In the genomic region with DNA sequence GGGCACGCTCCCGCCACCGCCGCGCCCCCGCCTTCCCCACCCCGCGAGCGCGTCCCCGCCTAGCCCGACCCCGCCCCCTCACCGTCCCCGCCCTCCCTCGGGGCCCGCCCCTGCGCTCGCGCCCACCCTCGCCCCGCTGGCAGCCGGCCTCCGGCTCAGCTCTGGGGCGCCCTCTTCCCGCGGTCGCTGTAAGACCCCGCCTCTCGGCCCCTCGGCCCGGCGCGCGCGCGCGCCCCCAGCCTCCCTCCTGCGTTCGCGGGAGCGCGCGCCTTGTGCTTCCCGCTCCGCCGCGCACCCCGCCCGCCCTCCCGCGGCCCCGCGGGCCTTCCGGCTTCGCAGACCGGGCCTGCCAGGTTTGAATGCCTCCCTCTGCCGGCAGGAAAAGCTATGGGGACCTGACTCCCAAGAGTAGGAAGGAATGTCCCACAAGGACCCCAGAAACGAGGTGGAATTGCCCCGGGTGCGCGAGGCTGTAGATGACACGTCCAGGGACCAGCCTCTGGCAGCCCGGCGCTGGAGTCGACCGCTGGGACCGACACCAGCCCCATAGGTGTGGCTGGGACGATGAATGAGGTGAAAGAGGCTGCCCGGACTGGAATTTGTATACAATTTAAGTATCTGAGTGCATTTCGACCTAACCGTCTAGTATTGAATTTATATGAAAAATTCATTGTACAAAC, we compare ENCODE assay signal across 8 cellular contexts. TPM values are rescaled to one million over a fixed set of nuclear protein-coding genes. Genes with fewer than 3 reads are reported as not detected.
DNase-seq lines count a peak whose midpoint lies in the region; ATAC-seq, FAIRE-seq and TF ChIP-seq lines count a peak whose summit lies in the region.

No MANE protein-coding gene starts in this region.

- ATAC-seq in GM18909 (IDR thresholded peaks at IDR 0.05; ENCODE audit: poor library complexity, unreplicated experiment): peak; percentile 76
- peak; percentile 65 for ATAC-seq in HG03159 (IDR thresholded peaks at IDR 0.05; ENCODE audit: unreplicated experiment)
- peak; percentile 92 for ATAC-seq in WTC11

- H3K36me3 ChIP-seq in bronchial epithelial cell (ENCODE audit: control insufficient read depth, insufficient read depth, low read length): no peaks in the 10 kb centered on the region

- peak; percentile 62 for TF ChIP-seq CTCF in AG09319 (IDR thresholded peaks at IDR 0.05; ENCODE audit: low read depth, low read length)
- peak; percentile 10; the same call in 1 of the 2 replicates for TF ChIP-seq CTCF in WTC11 (IDR thresholded peaks at IDR 0.05)
- TF ChIP-seq CTCF in bronchial epithelial cell (IDR thresholded peaks at IDR 0.05; ENCODE audit: insufficient read depth, low read length, severe bottlenecking): peak; percentile 59

- H3K4me3 ChIP-seq in bronchial epithelial cell (ENCODE audit: low read depth, low read length): peak overlapping the region; percentile 87

- POLR2A ChIA-PET in WTC11 (lab: Charles Lee): interaction anchor here (0.8 to 2.3 kb wide), 4 partner anchors 46 to 438 kb away, joined by 3 to 6 read pairs (median 4); a partner anchor contains a TSS

- CTCF ChIA-PET in WTC11 (lab: Charles Lee): interaction anchor here (0.5 to 2.5 kb wide), 39 partner anchors 9 to 803 kb away, joined by 3 to 31 read pairs (median 4); a partner anchor contains a TSS

- H3K27ac Mint-ChIP-seq in WTC11: peak overlapping the region; percentile 99

- DNase-seq in AG09319 (ENCODE audit: extremely low read depth, low read depth) (peak; percentile 93), NCI-H2227 treated with DMSO at 0.1 percent for 48 hours (lab: John Stamatoyannopoulos, UW) (peak; percentile 83), WTC11 (ENCODE audit: low spot score) (peak; percentile 95), bronchial epithelial cell (ENCODE audit: low read depth) (peak; percentile 81), iris pigment epithelial cell (ENCODE audit: low read depth) (peak; percentile 96)
- peak; percentile 87 to 88 for DNase-seq in stimulated activated CD4-positive, alpha-beta T cell treated with anti-CD3 and anti-CD28 coated beads, Interleukin-12 subunit alpha, Interleukin-12 subunit beta, amount 100 ng/mL, for 24 hours (ENCODE audit: low read depth in 2 of 2)

- H3K4me1 Mint-ChIP-seq in WTC11: peaks cover 29% of the 10 kb centered on the region

- H3K4me3 Mint-ChIP-seq in WTC11: peak overlapping the region; percentile 92

- H3K27me3 Mint-ChIP-seq in WTC11 (ENCODE audit: low read depth): no peaks in the 10 kb centered on the region

- no peaks in the 10 kb centered on the region for H3K27me3 ChIP-seq in bronchial epithelial cell (ENCODE audit: control insufficient read depth, insufficient read depth, low read length)

- H3K36me3 Mint-ChIP-seq in WTC11: no peaks in the 10 kb centered on the region

- no peaks in the 10 kb centered on the region for H3K9me3 Mint-ChIP-seq in WTC11

- no peak for FAIRE-seq in bronchial epithelial cell (lab: Jason Lieb, UNC)

TF ChIP-seq in WTC11, 78 proteins besides CTCF, POLR2A, EP300 and RAD21:
- TF ChIP-seq, protein P1, sequence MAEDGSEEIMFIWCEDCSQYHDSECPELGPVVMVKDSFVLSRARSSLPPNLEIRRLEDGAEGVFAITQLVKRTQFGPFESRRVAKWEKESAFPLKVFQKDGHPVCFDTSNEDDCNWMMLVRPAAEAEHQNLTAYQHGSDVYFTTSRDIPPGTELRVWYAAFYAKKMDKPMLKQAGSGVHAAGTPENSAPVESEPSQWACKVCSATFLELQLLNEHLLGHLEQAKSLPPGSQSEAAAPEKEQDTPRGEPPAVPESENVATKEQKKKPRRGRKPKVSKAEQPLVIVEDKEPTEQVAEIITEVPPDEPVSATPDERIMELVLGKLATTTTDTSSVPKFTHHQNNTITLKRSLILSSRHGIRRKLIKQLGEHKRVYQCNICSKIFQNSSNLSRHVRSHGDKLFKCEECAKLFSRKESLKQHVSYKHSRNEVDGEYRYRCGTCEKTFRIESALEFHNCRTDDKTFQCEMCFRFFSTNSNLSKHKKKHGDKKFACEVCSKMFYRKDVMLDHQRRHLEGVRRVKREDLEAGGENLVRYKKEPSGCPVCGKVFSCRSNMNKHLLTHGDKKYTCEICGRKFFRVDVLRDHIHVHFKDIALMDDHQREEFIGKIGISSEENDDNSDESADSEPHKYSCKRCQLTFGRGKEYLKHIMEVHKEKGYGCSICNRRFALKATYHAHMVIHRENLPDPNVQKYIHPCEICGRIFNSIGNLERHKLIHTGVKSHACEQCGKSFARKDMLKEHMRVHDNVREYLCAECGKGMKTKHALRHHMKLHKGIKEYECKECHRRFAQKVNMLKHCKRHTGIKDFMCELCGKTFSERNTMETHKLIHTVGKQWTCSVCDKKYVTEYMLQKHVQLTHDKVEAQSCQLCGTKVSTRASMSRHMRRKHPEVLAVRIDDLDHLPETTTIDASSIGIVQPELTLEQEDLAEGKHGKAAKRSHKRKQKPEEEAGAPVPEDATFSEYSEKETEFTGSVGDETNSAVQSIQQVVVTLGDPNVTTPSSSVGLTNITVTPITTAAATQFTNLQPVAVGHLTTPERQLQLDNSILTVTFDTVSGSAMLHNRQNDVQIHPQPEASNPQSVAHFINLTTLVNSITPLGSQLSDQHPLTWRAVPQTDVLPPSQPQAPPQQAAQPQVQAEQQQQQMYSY (CRISPR knock-in tag; IDR thresholded peaks at IDR 0.05): no peak
- TF ChIP-seq GRHL2 (CRISPR knock-in tag; IDR thresholded peaks at IDR 0.05; ENCODE audit: insufficient replicate concordance, severe bottlenecking) (no peak), GABPB1 (CRISPR knock-in tag; IDR thresholded peaks at IDR 0.05) (peak; percentile 30; the same call in 1 of the 2 replicates)
- TF ChIP-seq, protein P2, sequence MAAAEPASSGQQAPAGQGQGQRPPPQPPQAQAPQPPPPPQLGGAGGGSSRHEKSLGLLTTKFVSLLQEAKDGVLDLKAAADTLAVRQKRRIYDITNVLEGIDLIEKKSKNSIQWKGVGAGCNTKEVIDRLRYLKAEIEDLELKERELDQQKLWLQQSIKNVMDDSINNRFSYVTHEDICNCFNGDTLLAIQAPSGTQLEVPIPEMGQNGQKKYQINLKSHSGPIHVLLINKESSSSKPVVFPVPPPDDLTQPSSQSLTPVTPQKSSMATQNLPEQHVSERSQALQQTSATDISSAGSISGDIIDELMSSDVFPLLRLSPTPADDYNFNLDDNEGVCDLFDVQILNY (CRISPR knock-in tag; IDR thresholded peaks at IDR 0.05): peak; percentile 9; the same call in 1 of the 2 replicates

RNA-seq across cellular contexts. Expression of a gene that starts 0.4 kb away (rescaled TPM):
- total RNA-seq in WTC11 (2021): 97.5 to 108 TPM (median 100 TPM) in 3 replicates
- 56.2 and 62.4 TPM in 2 replicates for total RNA-seq in bronchial epithelial cell

RNA-seq across cellular contexts. Expression of a gene that starts 46.1 kb away (rescaled TPM):
- 13.8 to 15.3 TPM (median 14.3 TPM) in 3 replicates for total RNA-seq in WTC11 (2021)
- 21.9 and 31.9 TPM in 2 replicates for total RNA-seq in bronchial epithelial cell

Comparison
In these comparisons a context has a peak if more than half of its experiments do, and no peak if none do; other contexts are left out.
1. Peak in every context shown above with its lines: DNase-seq, ATAC-seq and H3K4me3 ChIP-seq.
2. CTCF ChIP-seq: peak in every context shown above with its lines; median percentile 62 in AG09319; 59 in bronchial epithelial cell; 10 in WTC11.